In the genomic region with DNA sequence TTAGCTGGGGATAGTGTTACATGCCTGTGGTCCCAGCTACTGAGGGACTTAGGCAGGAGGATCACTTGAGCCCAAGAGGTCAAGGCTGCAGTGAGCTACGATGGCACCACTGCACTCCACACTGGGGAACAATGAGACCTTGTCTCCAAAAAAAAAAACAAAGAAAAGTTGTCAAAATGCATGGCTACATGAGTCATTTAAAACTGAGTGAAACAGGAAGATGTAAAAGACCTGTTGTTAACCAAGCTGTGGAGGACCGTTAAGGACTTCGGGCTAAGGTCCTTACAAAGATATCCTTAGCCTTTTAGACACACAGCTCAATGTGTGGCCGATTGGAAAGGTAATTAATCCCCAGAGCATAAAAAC, we compare ENCODE assay signal across 1 cellular context.
TF ChIP-seq lines count a peak whose summit lies in the region.

No MANE protein-coding gene starts in this region.

TF ChIP-seq in HepG2, 621 proteins besides CTCF, POLR2A, EP300 and RAD21 (continued from another document and continues in another):
- TF ChIP-seq, protein P1, sequence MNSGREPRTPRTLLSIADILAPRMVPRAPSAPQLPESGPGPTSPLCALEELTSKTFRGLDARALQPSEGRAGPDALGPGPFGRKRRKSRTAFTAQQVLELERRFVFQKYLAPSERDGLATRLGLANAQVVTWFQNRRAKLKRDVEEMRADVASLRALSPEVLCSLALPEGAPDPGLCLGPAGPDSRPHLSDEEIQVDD (CRISPR knock-in tag; IDR thresholded peaks at IDR 0.05; ENCODE audit: borderline replicate concordance) = no peak
- TF ChIP-seq, protein P2, sequence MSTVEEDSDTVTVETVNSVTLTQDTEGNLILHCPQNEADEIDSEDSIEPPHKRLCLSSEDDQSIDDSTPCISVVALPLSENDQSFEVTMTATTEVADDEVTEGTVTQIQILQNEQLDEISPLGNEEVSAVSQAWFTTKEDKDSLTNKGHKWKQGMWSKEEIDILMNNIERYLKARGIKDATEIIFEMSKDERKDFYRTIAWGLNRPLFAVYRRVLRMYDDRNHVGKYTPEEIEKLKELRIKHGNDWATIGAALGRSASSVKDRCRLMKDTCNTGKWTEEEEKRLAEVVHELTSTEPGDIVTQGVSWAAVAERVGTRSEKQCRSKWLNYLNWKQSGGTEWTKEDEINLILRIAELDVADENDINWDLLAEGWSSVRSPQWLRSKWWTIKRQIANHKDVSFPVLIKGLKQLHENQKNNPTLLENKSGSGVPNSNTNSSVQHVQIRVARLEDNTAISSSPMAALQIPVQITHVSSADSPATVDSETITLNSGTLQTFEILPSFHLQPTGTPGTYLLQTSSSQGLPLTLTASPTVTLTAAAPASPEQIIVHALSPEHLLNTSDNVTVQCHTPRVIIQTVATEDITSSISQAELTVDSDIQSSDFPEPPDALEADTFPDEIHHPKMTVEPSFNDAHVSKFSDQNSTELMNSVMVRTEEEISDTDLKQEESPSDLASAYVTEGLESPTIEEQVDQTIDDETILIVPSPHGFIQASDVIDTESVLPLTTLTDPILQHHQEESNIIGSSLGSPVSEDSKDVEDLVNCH (CRISPR knock-in tag; IDR thresholded peaks at IDR 0.05) = no peak
- no peak for TF ChIP-seq ZNF562 (CRISPR knock-in tag; IDR thresholded peaks at IDR 0.05; ENCODE audit: borderline replicate concordance)
- TF ChIP-seq, protein P3, sequence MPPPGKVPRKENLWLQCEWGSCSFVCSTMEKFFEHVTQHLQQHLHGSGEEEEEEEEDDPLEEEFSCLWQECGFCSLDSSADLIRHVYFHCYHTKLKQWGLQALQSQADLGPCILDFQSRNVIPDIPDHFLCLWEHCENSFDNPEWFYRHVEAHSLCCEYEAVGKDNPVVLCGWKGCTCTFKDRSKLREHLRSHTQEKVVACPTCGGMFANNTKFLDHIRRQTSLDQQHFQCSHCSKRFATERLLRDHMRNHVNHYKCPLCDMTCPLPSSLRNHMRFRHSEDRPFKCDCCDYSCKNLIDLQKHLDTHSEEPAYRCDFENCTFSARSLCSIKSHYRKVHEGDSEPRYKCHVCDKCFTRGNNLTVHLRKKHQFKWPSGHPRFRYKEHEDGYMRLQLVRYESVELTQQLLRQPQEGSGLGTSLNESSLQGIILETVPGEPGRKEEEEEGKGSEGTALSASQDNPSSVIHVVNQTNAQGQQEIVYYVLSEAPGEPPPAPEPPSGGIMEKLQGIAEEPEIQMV (CRISPR knock-in tag; IDR thresholded peaks at IDR 0.05; ENCODE audit: low read depth) = no peak
- TF ChIP-seq ZNF20 (CRISPR knock-in tag; IDR thresholded peaks at IDR 0.05) = no peak
- no peak; the same call in 1 of the 2 replicates for TF ChIP-seq CREM (IDR thresholded peaks at IDR 0.05)
- TF ChIP-seq CREM (CRISPR knock-in tag; IDR thresholded peaks at IDR 0.05) = no peak
- TF ChIP-seq, protein P4, sequence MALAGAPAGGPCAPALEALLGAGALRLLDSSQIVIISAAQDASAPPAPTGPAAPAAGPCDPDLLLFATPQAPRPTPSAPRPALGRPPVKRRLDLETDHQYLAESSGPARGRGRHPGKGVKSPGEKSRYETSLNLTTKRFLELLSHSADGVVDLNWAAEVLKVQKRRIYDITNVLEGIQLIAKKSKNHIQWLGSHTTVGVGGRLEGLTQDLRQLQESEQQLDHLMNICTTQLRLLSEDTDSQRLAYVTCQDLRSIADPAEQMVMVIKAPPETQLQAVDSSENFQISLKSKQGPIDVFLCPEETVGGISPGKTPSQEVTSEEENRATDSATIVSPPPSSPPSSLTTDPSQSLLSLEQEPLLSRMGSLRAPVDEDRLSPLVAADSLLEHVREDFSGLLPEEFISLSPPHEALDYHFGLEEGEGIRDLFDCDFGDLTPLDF (CRISPR knock-in tag; IDR thresholded peaks at IDR 0.05) = no peak
- TF ChIP-seq ZNF775 (CRISPR knock-in tag; IDR thresholded peaks at IDR 0.05; ENCODE audit: borderline replicate concordance) = no peak
- TF ChIP-seq ZNF432 (CRISPR knock-in tag; IDR thresholded peaks at IDR 0.05; ENCODE audit: borderline replicate concordance) = no peak
- TF ChIP-seq MXI1 (IDR thresholded peaks at IDR 0.05; ENCODE audit: borderline replicate concordance, low read depth, low read length) = no peak; the same call in 2 of the 3 replicates
- TF ChIP-seq NFRKB (IDR thresholded peaks at IDR 0.05) = no peak
- 0 out of 2 replicates have a peak, but pooled peaks have one; percentile 33 for TF ChIP-seq SMYD3 (CRISPR knock-in tag; IDR thresholded peaks at IDR 0.05)
- no peak for TF ChIP-seq XBP1 (CRISPR knock-in tag; IDR thresholded peaks at IDR 0.05)
- peak; percentile 92 for TF ChIP-seq SALL1 (CRISPR knock-in tag; IDR thresholded peaks at IDR 0.05)
- TF ChIP-seq, protein P5, sequence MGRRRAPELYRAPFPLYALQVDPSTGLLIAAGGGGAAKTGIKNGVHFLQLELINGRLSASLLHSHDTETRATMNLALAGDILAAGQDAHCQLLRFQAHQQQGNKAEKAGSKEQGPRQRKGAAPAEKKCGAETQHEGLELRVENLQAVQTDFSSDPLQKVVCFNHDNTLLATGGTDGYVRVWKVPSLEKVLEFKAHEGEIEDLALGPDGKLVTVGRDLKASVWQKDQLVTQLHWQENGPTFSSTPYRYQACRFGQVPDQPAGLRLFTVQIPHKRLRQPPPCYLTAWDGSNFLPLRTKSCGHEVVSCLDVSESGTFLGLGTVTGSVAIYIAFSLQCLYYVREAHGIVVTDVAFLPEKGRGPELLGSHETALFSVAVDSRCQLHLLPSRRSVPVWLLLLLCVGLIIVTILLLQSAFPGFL (CRISPR knock-in tag; IDR thresholded peaks at IDR 0.05) = no peak
- TF ChIP-seq SRSF1 (optimal IDR thresholded peaks at IDR 0.05; ENCODE audit: low read depth, low read length) = no peak
- TF ChIP-seq, protein P6, sequence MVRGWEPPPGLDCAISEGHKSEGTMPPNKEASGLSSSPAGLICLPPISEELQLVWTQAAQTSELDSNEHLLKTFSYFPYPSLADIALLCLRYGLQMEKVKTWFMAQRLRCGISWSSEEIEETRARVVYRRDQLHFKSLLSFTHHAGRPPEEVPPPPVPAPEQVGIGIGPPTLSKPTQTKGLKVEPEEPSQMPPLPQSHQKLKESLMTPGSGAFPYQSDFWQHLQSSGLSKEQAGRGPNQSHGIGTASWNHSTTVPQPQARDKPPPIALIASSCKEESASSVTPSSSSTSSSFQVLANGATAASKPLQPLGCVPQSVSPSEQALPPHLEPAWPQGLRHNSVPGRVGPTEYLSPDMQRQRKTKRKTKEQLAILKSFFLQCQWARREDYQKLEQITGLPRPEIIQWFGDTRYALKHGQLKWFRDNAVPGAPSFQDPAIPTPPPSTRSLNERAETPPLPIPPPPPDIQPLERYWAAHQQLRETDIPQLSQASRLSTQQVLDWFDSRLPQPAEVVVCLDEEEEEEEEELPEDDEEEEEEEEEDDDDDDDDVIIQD (CRISPR knock-in tag; IDR thresholded peaks at IDR 0.05; ENCODE audit: low read depth) = peak; percentile 65; the same call in 1 of the 2 replicates
- TF ChIP-seq, protein P7, sequence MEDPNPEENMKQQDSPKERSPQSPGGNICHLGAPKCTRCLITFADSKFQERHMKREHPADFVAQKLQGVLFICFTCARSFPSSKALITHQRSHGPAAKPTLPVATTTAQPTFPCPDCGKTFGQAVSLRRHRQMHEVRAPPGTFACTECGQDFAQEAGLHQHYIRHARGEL (CRISPR knock-in tag; IDR thresholded peaks at IDR 0.05) = no peak
- TF ChIP-seq ZNF224 (CRISPR knock-in tag; IDR thresholded peaks at IDR 0.05) = no peak
- no peak; the same call in 1 of the 2 replicates for TF ChIP-seq EHMT2 (IDR thresholded peaks at IDR 0.05; ENCODE audit: borderline replicate concordance, low read depth, low read length)
- TF ChIP-seq, protein P8, sequence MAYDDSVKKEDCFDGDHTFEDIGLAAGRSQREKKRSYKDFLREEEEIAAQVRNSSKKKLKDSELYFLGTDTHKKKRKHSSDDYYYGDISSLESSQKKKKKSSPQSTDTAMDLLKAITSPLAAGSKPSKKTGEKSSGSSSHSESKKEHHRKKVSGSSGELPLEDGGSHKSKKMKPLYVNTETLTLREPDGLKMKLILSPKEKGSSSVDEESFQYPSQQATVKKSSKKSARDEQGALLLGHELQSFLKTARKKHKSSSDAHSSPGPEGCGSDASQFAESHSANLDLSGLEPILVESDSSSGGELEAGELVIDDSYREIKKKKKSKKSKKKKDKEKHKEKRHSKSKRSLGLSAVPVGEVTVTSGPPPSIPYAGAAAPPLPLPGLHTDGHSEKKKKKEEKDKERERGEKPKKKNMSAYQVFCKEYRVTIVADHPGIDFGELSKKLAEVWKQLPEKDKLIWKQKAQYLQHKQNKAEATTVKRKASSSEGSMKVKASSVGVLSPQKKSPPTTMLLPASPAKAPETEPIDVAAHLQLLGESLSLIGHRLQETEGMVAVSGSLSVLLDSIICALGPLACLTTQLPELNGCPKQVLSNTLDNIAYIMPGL (CRISPR knock-in tag; IDR thresholded peaks at IDR 0.05; ENCODE audit: borderline replicate concordance in 1 of 2, low read depth in 1 of 2) = peak in 1 of 2 experiments; percentile 61; a peak in 1 of 4 replicates
- TF ChIP-seq ZNF34 (CRISPR knock-in tag; IDR thresholded peaks at IDR 0.05; ENCODE audit: borderline replicate concordance) = no peak
- TF ChIP-seq ZNF235 (CRISPR knock-in tag; IDR thresholded peaks at IDR 0.05; ENCODE audit: borderline replicate concordance) = no peak
- no peak for TF ChIP-seq TCF7L2 (IDR thresholded peaks at IDR 0.05; ENCODE audit: low read depth, low read length)
- TF ChIP-seq, protein P9, sequence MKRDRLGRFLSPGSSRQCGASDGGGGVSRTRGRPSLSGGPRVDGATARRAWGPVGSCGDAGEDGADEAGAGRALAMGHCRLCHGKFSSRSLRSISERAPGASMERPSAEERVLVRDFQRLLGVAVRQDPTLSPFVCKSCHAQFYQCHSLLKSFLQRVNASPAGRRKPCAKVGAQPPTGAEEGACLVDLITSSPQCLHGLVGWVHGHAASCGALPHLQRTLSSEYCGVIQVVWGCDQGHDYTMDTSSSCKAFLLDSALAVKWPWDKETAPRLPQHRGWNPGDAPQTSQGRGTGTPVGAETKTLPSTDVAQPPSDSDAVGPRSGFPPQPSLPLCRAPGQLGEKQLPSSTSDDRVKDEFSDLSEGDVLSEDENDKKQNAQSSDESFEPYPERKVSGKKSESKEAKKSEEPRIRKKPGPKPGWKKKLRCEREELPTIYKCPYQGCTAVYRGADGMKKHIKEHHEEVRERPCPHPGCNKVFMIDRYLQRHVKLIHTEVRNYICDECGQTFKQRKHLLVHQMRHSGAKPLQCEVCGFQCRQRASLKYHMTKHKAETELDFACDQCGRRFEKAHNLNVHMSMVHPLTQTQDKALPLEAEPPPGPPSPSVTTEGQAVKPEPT (CRISPR knock-in tag; IDR thresholded peaks at IDR 0.05; ENCODE audit: low read depth) = no peak
- TF ChIP-seq SNAI1 (CRISPR knock-in tag; IDR thresholded peaks at IDR 0.05; ENCODE audit: borderline replicate concordance) = no peak
- TF ChIP-seq KDM5B (CRISPR knock-in tag; IDR thresholded peaks at IDR 0.05; ENCODE audit: borderline replicate concordance) = 0 out of 2 replicates have a peak, but pooled peaks have one; percentile 8
- no peak for TF ChIP-seq POLR2G (IDR thresholded peaks at IDR 0.05; ENCODE audit: low read depth, low read length)
- no peak for TF ChIP-seq SMARCE1 (IDR thresholded peaks at IDR 0.05; ENCODE audit: borderline replicate concordance)
- TF ChIP-seq ZNF30 (CRISPR knock-in tag; IDR thresholded peaks at IDR 0.05) = no peak
- TF ChIP-seq ZNF543 (CRISPR knock-in tag; IDR thresholded peaks at IDR 0.05) = no peak
- TF ChIP-seq, protein P10, sequence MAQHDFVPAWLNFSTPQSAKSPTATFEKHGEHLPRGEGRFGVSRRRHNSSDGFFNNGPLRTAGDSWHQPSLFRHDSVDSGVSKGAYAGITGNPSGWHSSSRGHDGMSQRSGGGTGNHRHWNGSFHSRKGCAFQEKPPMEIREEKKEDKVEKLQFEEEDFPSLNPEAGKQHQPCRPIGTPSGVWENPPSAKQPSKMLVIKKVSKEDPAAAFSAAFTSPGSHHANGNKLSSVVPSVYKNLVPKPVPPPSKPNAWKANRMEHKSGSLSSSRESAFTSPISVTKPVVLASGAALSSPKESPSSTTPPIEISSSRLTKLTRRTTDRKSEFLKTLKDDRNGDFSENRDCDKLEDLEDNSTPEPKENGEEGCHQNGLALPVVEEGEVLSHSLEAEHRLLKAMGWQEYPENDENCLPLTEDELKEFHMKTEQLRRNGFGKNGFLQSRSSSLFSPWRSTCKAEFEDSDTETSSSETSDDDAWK (CRISPR knock-in tag; IDR thresholded peaks at IDR 0.05) = no peak
- TF ChIP-seq ZNF878 (CRISPR knock-in tag; IDR thresholded peaks at IDR 0.05) = no peak
- TF ChIP-seq, protein P11, sequence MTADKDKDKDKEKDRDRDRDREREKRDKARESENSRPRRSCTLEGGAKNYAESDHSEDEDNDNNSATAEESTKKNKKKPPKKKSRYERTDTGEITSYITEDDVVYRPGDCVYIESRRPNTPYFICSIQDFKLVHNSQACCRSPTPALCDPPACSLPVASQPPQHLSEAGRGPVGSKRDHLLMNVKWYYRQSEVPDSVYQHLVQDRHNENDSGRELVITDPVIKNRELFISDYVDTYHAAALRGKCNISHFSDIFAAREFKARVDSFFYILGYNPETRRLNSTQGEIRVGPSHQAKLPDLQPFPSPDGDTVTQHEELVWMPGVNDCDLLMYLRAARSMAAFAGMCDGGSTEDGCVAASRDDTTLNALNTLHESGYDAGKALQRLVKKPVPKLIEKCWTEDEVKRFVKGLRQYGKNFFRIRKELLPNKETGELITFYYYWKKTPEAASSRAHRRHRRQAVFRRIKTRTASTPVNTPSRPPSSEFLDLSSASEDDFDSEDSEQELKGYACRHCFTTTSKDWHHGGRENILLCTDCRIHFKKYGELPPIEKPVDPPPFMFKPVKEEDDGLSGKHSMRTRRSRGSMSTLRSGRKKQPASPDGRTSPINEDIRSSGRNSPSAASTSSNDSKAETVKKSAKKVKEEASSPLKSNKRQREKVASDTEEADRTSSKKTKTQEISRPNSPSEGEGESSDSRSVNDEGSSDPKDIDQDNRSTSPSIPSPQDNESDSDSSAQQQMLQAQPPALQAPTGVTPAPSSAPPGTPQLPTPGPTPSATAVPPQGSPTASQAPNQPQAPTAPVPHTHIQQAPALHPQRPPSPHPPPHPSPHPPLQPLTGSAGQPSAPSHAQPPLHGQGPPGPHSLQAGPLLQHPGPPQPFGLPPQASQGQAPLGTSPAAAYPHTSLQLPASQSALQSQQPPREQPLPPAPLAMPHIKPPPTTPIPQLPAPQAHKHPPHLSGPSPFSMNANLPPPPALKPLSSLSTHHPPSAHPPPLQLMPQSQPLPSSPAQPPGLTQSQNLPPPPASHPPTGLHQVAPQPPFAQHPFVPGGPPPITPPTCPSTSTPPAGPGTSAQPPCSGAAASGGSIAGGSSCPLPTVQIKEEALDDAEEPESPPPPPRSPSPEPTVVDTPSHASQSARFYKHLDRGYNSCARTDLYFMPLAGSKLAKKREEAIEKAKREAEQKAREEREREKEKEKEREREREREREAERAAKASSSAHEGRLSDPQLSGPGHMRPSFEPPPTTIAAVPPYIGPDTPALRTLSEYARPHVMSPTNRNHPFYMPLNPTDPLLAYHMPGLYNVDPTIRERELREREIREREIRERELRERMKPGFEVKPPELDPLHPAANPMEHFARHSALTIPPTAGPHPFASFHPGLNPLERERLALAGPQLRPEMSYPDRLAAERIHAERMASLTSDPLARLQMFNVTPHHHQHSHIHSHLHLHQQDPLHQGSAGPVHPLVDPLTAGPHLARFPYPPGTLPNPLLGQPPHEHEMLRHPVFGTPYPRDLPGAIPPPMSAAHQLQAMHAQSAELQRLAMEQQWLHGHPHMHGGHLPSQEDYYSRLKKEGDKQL (CRISPR knock-in tag; IDR thresholded peaks at IDR 0.05; ENCODE audit: low read depth) = no peak
- no peak for TF ChIP-seq MBNL3 (CRISPR knock-in tag; conservative IDR thresholded peaks at IDR 0.05)
- TF ChIP-seq CAMTA2 (CRISPR knock-in tag; IDR thresholded peaks at IDR 0.05; ENCODE audit: borderline replicate concordance) = no peak
- peak; percentile 54 for TF ChIP-seq TEAD3 (CRISPR knock-in tag; optimal IDR thresholded peaks at IDR 0.05; ENCODE audit: borderline replicate concordance)
- TF ChIP-seq ZNF788 (CRISPR knock-in tag; IDR thresholded peaks at IDR 0.05; ENCODE audit: borderline replicate concordance) = 0 out of 2 replicates have a peak, but pooled peaks have one; percentile 69
- TF ChIP-seq ZNF709 (CRISPR knock-in tag; IDR thresholded peaks at IDR 0.05) = no peak
- TF ChIP-seq MYNN (CRISPR knock-in tag; IDR thresholded peaks at IDR 0.05; ENCODE audit: low read depth) = no peak
- peak; percentile 47; the same call in 1 of the 2 replicates for TF ChIP-seq POGZ (CRISPR knock-in tag; IDR thresholded peaks at IDR 0.05)
